13 cellular contexts compared by ENCODE assay signal in the genomic region with DNA sequence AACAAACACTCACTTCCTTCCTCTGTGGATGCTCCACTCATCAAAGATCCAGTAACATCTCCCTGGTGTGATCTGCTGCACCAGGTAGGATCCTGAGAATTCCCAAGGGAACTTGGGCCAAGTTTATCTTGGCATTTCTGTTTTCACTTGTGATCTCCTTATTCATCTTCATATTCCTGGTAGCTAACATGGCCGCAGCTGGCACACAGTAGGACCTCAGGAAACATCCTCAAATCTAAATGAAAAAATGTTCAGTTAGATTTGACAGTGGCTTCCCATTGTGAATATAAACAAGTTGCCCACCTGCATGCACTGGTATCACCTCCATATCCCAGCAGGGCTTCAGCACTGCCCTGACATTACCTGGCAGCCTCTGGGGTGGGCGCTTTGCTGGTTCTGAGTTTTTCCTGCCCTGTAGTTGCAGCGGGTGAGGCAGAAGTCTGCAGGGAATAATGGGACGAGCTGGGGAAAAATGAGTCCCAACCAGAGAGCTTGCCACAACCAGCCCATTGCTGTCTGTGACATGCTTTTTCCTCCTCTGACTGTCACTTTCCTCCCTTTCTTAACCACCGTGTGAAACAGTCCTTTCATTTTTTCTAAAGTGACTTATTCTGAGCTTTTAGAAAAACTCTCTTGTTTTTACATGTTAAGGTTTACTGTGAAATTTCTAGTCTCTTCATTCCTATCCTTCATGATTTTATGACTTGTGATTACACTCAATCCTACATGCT. TPM values are rescaled to one million over a fixed set of nuclear protein-coding genes. Genes with fewer than 3 reads are reported as not detected.
DNase-seq lines count a peak whose midpoint lies in the region; ATAC-seq and TF ChIP-seq lines count a peak whose summit lies in the region.
"Had no signal": no experiment of that assay in that cellular context is flagged by ENCODE, and none has a peak within 500 bp of the region (broad histone marks: within the 10 kb centered on the region; RNA-seq: fewer than 3 reads in every experiment).

No MANE protein-coding gene starts in this region.

- H3K36me3 ChIP-seq in lower lobe of right lung, result no peaks in the 10 kb centered on the region

- peaks cover 40% of the 10 kb centered on the region for H3K4me1 ChIP-seq in lower lobe of right lung

- no peak overlapping the region for H3K4me3 ChIP-seq in lower lobe of right lung
- H3K4me3 ChIP-seq: skin epidermis had no signal

- ATAC-seq in activated T-cell treated with anti-CD3 and anti-CD28 coated beads, Interleukin-2, amount 50 U/mL, for 72 hours (replicated peaks in 1 of 2), result peak; percentile 68 to 78
- ATAC-seq in lower lobe of right lung, result no peak

- no peak overlapping the region for H3K4me3 Mint-ChIP-seq in activated naive CD4-positive, alpha-beta T cell treated with anti-CD3 and anti-CD28 coated beads, Interleukin-2, amount 50 U/mL, for 24 hours
- no peak overlapping the region for H3K4me3 Mint-ChIP-seq in activated naive CD4-positive, alpha-beta T cell treated with anti-CD3 and anti-CD28 coated beads, Interleukin-2, amount 10 ng/mL, durations not matched to agents 7 days and 5 days
- peak overlapping the region; percentile 33 to 52 for H3K4me3 Mint-ChIP-seq in activated T-cell treated with anti-CD3 and anti-CD28 coated beads, Interleukin-2, amount 50 U/mL, for 72 hours
- no peak overlapping the region for H3K4me3 Mint-ChIP-seq in type B pancreatic cell
- H3K4me3 Mint-ChIP-seq: dendritic cell treated with granulocyte-macrophage colony-stimulating factor and Interleukin-4, amounts not matched to agents 40 ng/mL and 50 ng/mL, for 4 days; memory B cell had no signal

- CTCF ChIA-PET in activated naive CD4-positive, alpha-beta T cell treated with anti-CD3 and anti-CD28 coated beads, Interleukin-2, amount 10 ng/mL, durations not matched to agents 7 days and 5 days (lab: Charles Lee), result interaction anchor here (1.3 kb wide), 1 partner anchor 121 kb away, joined by 3 read pairs; the partner anchor contains the start of gene RRBP1

- no peaks in the 10 kb centered on the region for H3K9me3 ChIP-seq in lower lobe of right lung

- no peaks in the 10 kb centered on the region for H3K36me3 Mint-ChIP-seq in activated naive CD4-positive, alpha-beta T cell treated with anti-CD3 and anti-CD28 coated beads, Interleukin-2, amount 50 U/mL, for 24 hours
- no peaks in the 10 kb centered on the region for H3K36me3 Mint-ChIP-seq in activated naive CD4-positive, alpha-beta T cell treated with anti-CD3 and anti-CD28 coated beads, Interleukin-2, amount 10 ng/mL, durations not matched to agents 7 days and 5 days
- no peaks in the 10 kb centered on the region for H3K36me3 Mint-ChIP-seq in activated T-cell treated with anti-CD3 and anti-CD28 coated beads, Interleukin-2, amount 50 U/mL, for 72 hours (ENCODE audit: insufficient read depth in 2 of 2)
- no peaks in the 10 kb centered on the region for H3K36me3 Mint-ChIP-seq in type B pancreatic cell
- H3K36me3 Mint-ChIP-seq: memory B cell had no signal

- no peak for TF ChIP-seq CTCF in lower lobe of right lung (IDR thresholded peaks at IDR 0.05)
- TF ChIP-seq CTCF in type B pancreatic cell (conservative IDR thresholded peaks at IDR 0.05), result no peak
- no peak for TF ChIP-seq CTCF in GM10266 (IDR thresholded peaks at IDR 0.05; ENCODE audit: control insufficient read depth, insufficient read depth, low read depth, missing control alignments)

- intact Hi-C loops in lower lobe of right lung (cut with DNase I), result no loop called here
- intact Hi-C loops in head of caudate nucleus (cut with DNase I), result no loop called here

- H3K27me3 ChIP-seq in lower lobe of right lung (ENCODE audit: low read depth), result no peaks in the 10 kb centered on the region

- peak overlapping the region; percentile 82 for H3K27ac ChIP-seq in lower lobe of right lung

- DNase-seq in activated naive CD4-positive, alpha-beta T cell treated with anti-CD3 and anti-CD28 coated beads, Interleukin-2, amount 10 ng/mL, durations not matched to agents 7 days and 5 days, result no peak
- peak; percentile 22 to 27 for DNase-seq in activated T-cell treated with anti-CD3 and anti-CD28 coated beads, Interleukin-2, amount 50 U/mL, for 72 hours
- no peak for DNase-seq in lower lobe of right lung
- no peak for DNase-seq in type B pancreatic cell (ENCODE audit: extremely low spot score, unreplicated experiment)
- DNase-seq in head of caudate nucleus, result no peak
- no peak for DNase-seq in GM10266 (ENCODE audit: extremely low spot score)
- DNase-seq in NCI-H446 (lab: John Stamatoyannopoulos, UW), result no peak
- DNase-seq: DMS 273 treated with DMSO at 0.1 percent for 48 hours, NCI-H748 treated with DMSO at 0.1 percent for 48 hours had no signal

- H3K27ac Mint-ChIP-seq in activated naive CD4-positive, alpha-beta T cell treated with anti-CD3 and anti-CD28 coated beads, Interleukin-2, amount 50 U/mL, for 24 hours, result peak overlapping the region; percentile 71
- H3K27ac Mint-ChIP-seq in activated naive CD4-positive, alpha-beta T cell treated with anti-CD3 and anti-CD28 coated beads, Interleukin-2, amount 10 ng/mL, durations not matched to agents 7 days and 5 days, result no peak overlapping the region
- peak overlapping the region; percentile 85 for H3K27ac Mint-ChIP-seq in activated T-cell treated with anti-CD3 and anti-CD28 coated beads, Interleukin-2, amount 50 U/mL, for 72 hours
- H3K27ac Mint-ChIP-seq in type B pancreatic cell, result peak overlapping the region; percentile 12
- H3K27ac Mint-ChIP-seq: dendritic cell treated with granulocyte-macrophage colony-stimulating factor and Interleukin-4, amounts not matched to agents 40 ng/mL and 50 ng/mL, for 4 days; memory B cell had no signal

- no peaks in the 10 kb centered on the region for H3K9me3 Mint-ChIP-seq in activated naive CD4-positive, alpha-beta T cell treated with anti-CD3 and anti-CD28 coated beads, Interleukin-2, amount 50 U/mL, for 24 hours
- no peaks in the 10 kb centered on the region for H3K9me3 Mint-ChIP-seq in activated naive CD4-positive, alpha-beta T cell treated with anti-CD3 and anti-CD28 coated beads, Interleukin-2, amount 10 ng/mL, durations not matched to agents 7 days and 5 days
- H3K9me3 Mint-ChIP-seq in activated T-cell treated with anti-CD3 and anti-CD28 coated beads, Interleukin-2, amount 50 U/mL, for 72 hours, result no peaks in the 10 kb centered on the region
- H3K9me3 Mint-ChIP-seq in type B pancreatic cell, result no peaks in the 10 kb centered on the region
- H3K9me3 Mint-ChIP-seq: dendritic cell treated with granulocyte-macrophage colony-stimulating factor and Interleukin-4, amounts not matched to agents 40 ng/mL and 50 ng/mL, for 4 days; memory B cell had no signal

- H3K27me3 Mint-ChIP-seq in activated naive CD4-positive, alpha-beta T cell treated with anti-CD3 and anti-CD28 coated beads, Interleukin-2, amount 50 U/mL, for 24 hours, result no peaks in the 10 kb centered on the region
- H3K27me3 Mint-ChIP-seq in activated naive CD4-positive, alpha-beta T cell treated with anti-CD3 and anti-CD28 coated beads, Interleukin-2, amount 10 ng/mL, durations not matched to agents 7 days and 5 days, result peaks cover 27% of the 10 kb centered on the region
- no peaks in the 10 kb centered on the region for H3K27me3 Mint-ChIP-seq in activated T-cell treated with anti-CD3 and anti-CD28 coated beads, Interleukin-2, amount 50 U/mL, for 72 hours (ENCODE audit: low read depth)
- H3K27me3 Mint-ChIP-seq in type B pancreatic cell, result no peaks in the 10 kb centered on the region

- peaks cover 30% of the 10 kb centered on the region for H3K4me1 Mint-ChIP-seq in activated naive CD4-positive, alpha-beta T cell treated with anti-CD3 and anti-CD28 coated beads, Interleukin-2, amount 50 U/mL, for 24 hours
- peaks cover 11% of the 10 kb centered on the region for H3K4me1 Mint-ChIP-seq in activated naive CD4-positive, alpha-beta T cell treated with anti-CD3 and anti-CD28 coated beads, Interleukin-2, amount 10 ng/mL, durations not matched to agents 7 days and 5 days
- H3K4me1 Mint-ChIP-seq in activated T-cell treated with anti-CD3 and anti-CD28 coated beads, Interleukin-2, amount 50 U/mL, for 72 hours (ENCODE audit: low read depth), result peaks cover 34% of the 10 kb centered on the region
- peaks cover 28% of the 10 kb centered on the region for H3K4me1 Mint-ChIP-seq in type B pancreatic cell (ENCODE audit: unreplicated experiment)
- H3K4me1 Mint-ChIP-seq: memory B cell had no signal

RNA-seq across cellular contexts. Expression of gene DSTN, which starts 9.4 kb away (rescaled TPM):
- 10 to 100 TPM; 62.8 to 70.4 TPM for total RNA-seq in activated T-cell treated with anti-CD3 and anti-CD28 coated beads, Interleukin-2, amount 50 U/mL, for 72 hours
- 347 TPM for total RNA-seq in lower lobe of right lung
- 193 and 287 TPM in 2 replicates for total RNA-seq in type B pancreatic cell (ENCODE audit: low replicate concordance)

RNA-seq across cellular contexts. Expression of gene BFSP1, which starts 29.3 kb away (rescaled TPM):
- total RNA-seq in activated T-cell treated with anti-CD3 and anti-CD28 coated beads, Interleukin-2, amount 50 U/mL, for 72 hours, result 1 to 10 TPM in 1 of 2 donors, under 1 TPM in 1; 0.23 to 1.2 TPM
- total RNA-seq in lower lobe of right lung (2.4 TPM), type B pancreatic cell (ENCODE audit: low replicate concordance) (1.8 and 1.9 TPM in 2 replicates)

Comparison
In these comparisons a context has a peak if more than half of its experiments do, and no peak if none do; other contexts are left out.
1. H3K4me3 Mint-ChIP-seq: peak in activated T-cell treated with anti-CD3 and anti-CD28 coated beads, Interleukin-2, amount 50 U/mL, for 72 hours (2 of 2); none in activated naive CD4-positive, alpha-beta T cell treated with anti-CD3 and anti-CD28 coated beads, Interleukin-2, amount 50 U/mL, for 24 hours (single experiment), activated naive CD4-positive, alpha-beta T cell treated with anti-CD3 and anti-CD28 coated beads, Interleukin-2, amount 10 ng/mL, durations not matched to agents 7 days and 5 days (single experiment) and type B pancreatic cell (single experiment).
2. DNase-seq: peak in activated T-cell treated with anti-CD3 and anti-CD28 coated beads, Interleukin-2, amount 50 U/mL, for 72 hours (2 of 2); none in activated naive CD4-positive, alpha-beta T cell treated with anti-CD3 and anti-CD28 coated beads, Interleukin-2, amount 10 ng/mL, durations not matched to agents 7 days and 5 days (single experiment), lower lobe of right lung (single experiment), type B pancreatic cell (single experiment), head of caudate nucleus (0 of 42), GM10266 (single experiment) and NCI-H446 (0 of 2).
3. ATAC-seq: peak in activated T-cell treated with anti-CD3 and anti-CD28 coated beads, Interleukin-2, amount 50 U/mL, for 72 hours (2 of 2); none in lower lobe of right lung (0 of 2).